Comparison of ENCODE assay signal across 8 cellular contexts in genomic region chr11:57566035-57566504, GRCh38. TPM values are rescaled to one million over a fixed set of nuclear protein-coding genes. Genes with fewer than 3 reads are reported as not detected.
A peak's percentile ranks its signal among the peaks of the same experiment; 100 is the strongest.
DNase-seq lines count a peak whose midpoint lies in the region; ATAC-seq and TF ChIP-seq lines count a peak whose summit lies in the region.

No MANE protein-coding gene starts in this region.

- H3K4me1 ChIP-seq in duodenal mucosa (ENCODE audit: control insufficient read depth in 1 of 2, insufficient read depth in 2 of 2, low read length in 2 of 2) (peaks cover 17 to 22% of the 10 kb centered on the region in 2 donors), upper lobe of left lung (peaks cover 22 to 39% (median 34%) of the 10 kb centered on the region in 4 donors)

- no peaks in the 10 kb centered on the region for H3K36me3 ChIP-seq in duodenal mucosa (ENCODE audit: control insufficient read depth in 1 of 2, insufficient read depth in 2 of 2, low read length in 2 of 2)
- peaks cover 0 to 7% (median 0%) of the 10 kb centered on the region in 4 donors for H3K36me3 ChIP-seq in upper lobe of left lung

- WGBS in upper lobe of left lung, 2 donors = 13 to 25% methylated on average over 3 of the region's 3 CpGs

- peak overlapping the region; percentile 48 to 61 for H3K9ac ChIP-seq in duodenal mucosa (ENCODE audit: low read depth in 1 of 2, low read length in 2 of 2)

- peak overlapping the region; percentile 74 for H3K27ac ChIP-seq in duodenal mucosa (ENCODE audit: low read depth, low read length)
- peak overlapping the region; percentile 75 to 94 (median 90) for H3K27ac ChIP-seq in upper lobe of left lung

- H3K4me3 ChIP-seq in duodenal mucosa (ENCODE audit: low read depth in 1 of 2, low read length in 2 of 2) (peak overlapping the region; percentile 82 to 94), upper lobe of left lung (peak overlapping the region; percentile 28 to 89 (median 86))

- TF ChIP-seq EP300 in upper lobe of left lung (IDR thresholded peaks at IDR 0.05) = peak in 2 of 4 donors; percentile 24 to 69

- peak in 1 of 6 experiments; percentile 14 for TF ChIP-seq CTCF in upper lobe of left lung (IDR thresholded peaks at IDR 0.05)

- ATAC-seq in GM19467 (IDR thresholded peaks at IDR 0.05; ENCODE audit: unreplicated experiment) = peak; percentile 59
- peak; percentile 64 for ATAC-seq in HG03558 (IDR thresholded peaks at IDR 0.05; ENCODE audit: extremely low read depth, unreplicated experiment)
- peak; percentile 49 to 57 for ATAC-seq in upper lobe of left lung (ENCODE audit: low FRiP score in 2 of 2)

- TF ChIP-seq POLR2A in upper lobe of left lung (IDR thresholded peaks at IDR 0.05) = no peak

- H3K9me3 ChIP-seq in duodenal mucosa (ENCODE audit: control insufficient read depth in 1 of 2, low read length in 2 of 2) = no peaks in the 10 kb centered on the region
- no peaks in the 10 kb centered on the region for H3K9me3 ChIP-seq in upper lobe of left lung

- H3K27me3 ChIP-seq in duodenal mucosa (ENCODE audit: control insufficient read depth in 1 of 2, insufficient read depth in 2 of 2, low read length in 2 of 2) (no peaks in the 10 kb centered on the region), upper lobe of left lung (no peaks in the 10 kb centered on the region)

- DNase-seq in GDM1 (lab: John Stamatoyannopoulos, UW) (peak; percentile 33), SW480 (ENCODE audit: low spot score) (peak; percentile 51), midbrain (lab: John Stamatoyannopoulos, UW) (peak; percentile 78), upper lobe of left lung (peak in 1 of 2 donors; percentile 67), iPS-NIHi11 (ENCODE audit: low spot score) (no peak)

RNA-seq across cellular contexts. Expression of gene UBE2L6, which starts 1.4 kb away (rescaled TPM):
- total RNA-seq in upper lobe of left lung = 100 to 1,000 TPM in 1 of 6 donors, 10 to 100 TPM in 5; 39.8 to 142 (median 80.9) TPM

RNA-seq across cellular contexts. Expression of gene SMTNL1, which starts 28.7 kb away (rescaled TPM):
- not detected for total RNA-seq in upper lobe of left lung

RNA-seq across cellular contexts. Expression of gene SERPING1, which starts 31.4 kb away (rescaled TPM):
- 100 to 1,000 TPM; 306 to 573 (median 469) TPM for total RNA-seq in upper lobe of left lung

RNA-seq across cellular contexts. Expression of gene TIMM10, which starts 35.5 kb away (rescaled TPM):
- 10 to 100 TPM in 5 of 6 donors, 1 to 10 TPM in 1; 7.3 to 62.2 (median 26.8) TPM for total RNA-seq in upper lobe of left lung

RNA-seq across cellular contexts. Expression of gene SLC43A1, which starts 50.6 kb away (rescaled TPM):
- total RNA-seq in upper lobe of left lung = 10 to 100 TPM in 5 of 6 donors, 1 to 10 TPM in 1; 7.1 to 72.3 (median 13.9) TPM
